ENCODE assay signal across 9 cellular contexts in genomic region chr1:192732787-192733186, GRCh38.
DNase-seq lines count a peak whose midpoint lies in the region; ATAC-seq and TF ChIP-seq lines count a peak whose summit lies in the region.
"Had no signal": no experiment of that assay in that cellular context is flagged by ENCODE, and none has a peak within 500 bp of the region (broad histone marks: within the 10 kb centered on the region; RNA-seq: fewer than 3 reads in every experiment).

No MANE protein-coding gene starts in this region.

- ATAC-seq in HG03135 (IDR thresholded peaks at IDR 0.05; ENCODE audit: unreplicated experiment) (peak; percentile 67), SK-N-SH treated with all-trans-retinoic acid at 6 μM for 48 hours (peak; percentile 47; the same call in 1 of the 3 replicates), GM21447 (IDR thresholded peaks at IDR 0.05; ENCODE audit: unreplicated experiment) (no peak), natural killer cell (no peak)

- H3K4me1 ChIP-seq in osteoblast (ENCODE audit: insufficient read depth, low read length) = no peaks in the 10 kb centered on the region

- no peak overlapping the region for H3K27ac ChIP-seq in osteoblast (ENCODE audit: low read depth, low read length)

- intact Hi-C loops in natural killer cell (cut with micrococcal nuclease) = no loop called here

- TF ChIP-seq CTCF in osteoblast (IDR thresholded peaks at IDR 0.05; ENCODE audit: extremely low read depth, low read depth, low read length) = peak; percentile 26
- no peak for TF ChIP-seq CTCF in natural killer cell (IDR thresholded peaks at IDR 0.05)

- H2AFZ ChIP-seq in osteoblast (ENCODE audit: low read length) = peak overlapping the region; percentile 63

- H3K36me3 ChIP-seq in osteoblast (ENCODE audit: insufficient read depth, low read length) = no peaks in the 10 kb centered on the region

- no peaks in the 10 kb centered on the region for H3K4me1 Mint-ChIP-seq in natural killer cell

- no peak overlapping the region for H3K4me3 Mint-ChIP-seq in natural killer cell

- no peak overlapping the region for H3K4me3 ChIP-seq in osteoblast (ENCODE audit: insufficient read depth, low read length)

- H3K27me3 ChIP-seq in osteoblast (ENCODE audit: insufficient read depth, low read length) = no peaks in the 10 kb centered on the region

- no peak overlapping the region for H3K27ac Mint-ChIP-seq in natural killer cell

- H3K9me3 ChIP-seq in osteoblast (ENCODE audit: low read depth, low read length) = no peaks in the 10 kb centered on the region

- H3K79me2 ChIP-seq in osteoblast (ENCODE audit: insufficient read depth, low read length) = no peaks in the 10 kb centered on the region

- H3K27me3 Mint-ChIP-seq in natural killer cell (ENCODE audit: low read depth in 2 of 2) = no peaks in the 10 kb centered on the region

- peak; percentile 15 for DNase-seq in SKM-1 treated with dmso at 0.1 percent for 144 hours (lab: John Stamatoyannopoulos, UW; ENCODE audit: unreplicated experiment)
- DNase-seq in SKM-1 (lab: John Stamatoyannopoulos, UW; ENCODE audit: unreplicated experiment) = no peak
- DNase-seq in osteoblast (ENCODE audit: insufficient read length, low spot score, missing footprints) = no peak
- no peak for DNase-seq in 8988T
- DNase-seq in natural killer cell = no peak
- DNase-seq: trophoblast cell had no signal

- no peaks in the 10 kb centered on the region for H3K9me3 Mint-ChIP-seq in natural killer cell

- no peak overlapping the region for H3K4me2 ChIP-seq in osteoblast (ENCODE audit: insufficient read depth, low read length)

- no peaks in the 10 kb centered on the region for H4K20me1 ChIP-seq in osteoblast (ENCODE audit: insufficient read depth, low read length)

- H3K36me3 Mint-ChIP-seq in natural killer cell = no peaks in the 10 kb centered on the region

TF ChIP-seq in SK-N-SH treated with all-trans-retinoic acid at 6 μM for 48 hours, 23 proteins besides CTCF, POLR2A, EP300 and RAD21:
- no peak for TF ChIP-seq ISL1 (CRISPR knock-in tag; IDR thresholded peaks at IDR 0.05)
- no peak for TF ChIP-seq ESRRG (CRISPR knock-in tag; IDR thresholded peaks at IDR 0.05)
- no peak for TF ChIP-seq ZC3H10 (CRISPR knock-in tag; IDR thresholded peaks at IDR 0.05)
- no peak for TF ChIP-seq TCF4 (CRISPR knock-in tag; IDR thresholded peaks at IDR 0.05; ENCODE audit: borderline replicate concordance)
- TF ChIP-seq ZNF70 (CRISPR knock-in tag; IDR thresholded peaks at IDR 0.05) = no peak
- no peak for TF ChIP-seq ZFP3 (CRISPR knock-in tag; IDR thresholded peaks at IDR 0.05)
- TF ChIP-seq SNAI2 (CRISPR knock-in tag; IDR thresholded peaks at IDR 0.05) = no peak
- no peak for TF ChIP-seq BACH2 (CRISPR knock-in tag; IDR thresholded peaks at IDR 0.05; ENCODE audit: borderline replicate concordance)
- no peak for TF ChIP-seq ZNF8 (CRISPR knock-in tag; IDR thresholded peaks at IDR 0.05)
- no peak for TF ChIP-seq CREB5 (CRISPR knock-in tag; IDR thresholded peaks at IDR 0.05; ENCODE audit: low read depth)
- no peak for TF ChIP-seq RARB (CRISPR knock-in tag; IDR thresholded peaks at IDR 0.05)
- no peak for TF ChIP-seq POU6F1 (CRISPR knock-in tag; IDR thresholded peaks at IDR 0.05; ENCODE audit: borderline replicate concordance, low read depth)
- TF ChIP-seq ARNTL (CRISPR knock-in tag; IDR thresholded peaks at IDR 0.05; ENCODE audit: borderline replicate concordance, low read depth) = no peak
- TF ChIP-seq ZNF565 (CRISPR knock-in tag; conservative IDR thresholded peaks at IDR 0.05; ENCODE audit: low read depth) = no peak
- TF ChIP-seq TSHZ2 (CRISPR knock-in tag; IDR thresholded peaks at IDR 0.05) = no peak
- no peak for TF ChIP-seq OSR1 (CRISPR knock-in tag; IDR thresholded peaks at IDR 0.05)
- no peak for TF ChIP-seq GLIS3 (CRISPR knock-in tag; IDR thresholded peaks at IDR 0.05)
- TF ChIP-seq PPARA (CRISPR knock-in tag; IDR thresholded peaks at IDR 0.05; ENCODE audit: borderline replicate concordance) = no peak

Comparison
In these comparisons a context has a peak if more than half of its experiments do, and no peak if none do; other contexts are left out.
1. ATAC-seq: peak in HG03135 (single experiment) and SK-N-SH treated with all-trans-retinoic acid at 6 μM for 48 hours (single experiment); none in GM21447 (single experiment) and natural killer cell (0 of 3).